Comparison of ENCODE assay signal across 26 cellular contexts in the genomic region with DNA sequence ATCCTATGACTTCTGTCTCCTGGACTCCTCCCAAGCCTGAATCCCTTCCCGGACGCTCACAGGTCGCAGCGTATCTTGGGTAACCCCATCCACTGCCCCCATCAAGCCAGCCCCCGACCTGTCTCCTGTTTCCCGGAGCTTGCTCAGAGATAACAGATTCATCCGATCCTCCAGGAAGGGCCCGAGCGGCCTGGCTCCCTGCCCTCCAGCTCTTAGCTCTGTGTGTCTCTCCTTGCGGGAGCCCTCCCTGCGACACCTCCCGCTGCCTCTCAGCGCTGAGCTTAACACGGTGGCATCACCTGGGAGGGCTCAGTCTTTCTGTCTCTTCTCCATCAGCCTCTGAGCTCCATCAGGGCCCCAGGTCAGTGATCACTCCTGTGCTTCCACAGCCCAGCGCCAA.
"Had no signal": no experiment of that assay in that cellular context is flagged by ENCODE, and none has a peak within 500 bp of the region (broad histone marks: within the 10 kb centered on the region; RNA-seq: fewer than 3 reads in every experiment).

No MANE protein-coding gene starts in this region.

- H3K27ac Mint-ChIP-seq: activated CD8-positive, alpha-beta T cell treated with anti-CD3 and anti-CD28 coated beads, Interleukin-2, amount 10 ng/mL, durations not matched to agents 7 days and 5 days; activated naive CD8-positive, alpha-beta T cell treated with anti-CD3 and anti-CD28 coated beads, Interleukin-2, amount 10 ng/mL, durations not matched to agents 7 days and 5 days; brain; T-helper 1 cell treated with Interleukin-12 subunit alpha and Interleukin-12 subunit beta and Interleukin-4 antibody, amounts not matched to agents 30 μg/mL and 1 μg/mL, for 36 hours; WTC11 had no signal

- H3K27me3 ChIP-seq: ascending aorta had no signal

- H3K4me3 Mint-ChIP-seq: activated CD8-positive, alpha-beta T cell treated with anti-CD3 and anti-CD28 coated beads, Interleukin-2, amount 10 ng/mL, durations not matched to agents 7 days and 5 days; activated naive CD8-positive, alpha-beta T cell treated with anti-CD3 and anti-CD28 coated beads, Interleukin-2, amount 10 ng/mL, durations not matched to agents 7 days and 5 days; brain; central memory CD8-positive, alpha-beta T cell; T-helper 1 cell treated with Interleukin-12 subunit alpha and Interleukin-12 subunit beta and Interleukin-4 antibody, amounts not matched to agents 30 μg/mL and 1 μg/mL, for 36 hours; WTC11 had no signal

- H3K4me3 ChIP-seq: ascending aorta had no signal

- H3K36me3 Mint-ChIP-seq: activated naive CD8-positive, alpha-beta T cell treated with anti-CD3 and anti-CD28 coated beads, Interleukin-2, amount 10 ng/mL, durations not matched to agents 7 days and 5 days; brain had no signal

- H3K9me3 ChIP-seq: ascending aorta had no signal

- H3K27ac ChIP-seq: ascending aorta, RWPE1 had no signal

- DNase-seq: activated CD4-positive, alpha-beta T cell treated with anti-CD3 and anti-CD28 coated beads for 48 hours; activated CD4-positive, alpha-beta T cell treated with anti-CD3 and anti-CD28 coated beads, Interleukin-2, amount 50 U/mL, for 4 hours; activated CD4-positive, CD25-positive, alpha-beta regulatory T cell treated with anti-CD3 and anti-CD28 coated beads, Interleukin-2, amount 50 U/mL, for 72 hours; activated CD8-positive, alpha-beta memory T cell treated with anti-CD3 and anti-CD28 coated beads, Interleukin-2, amount 50 U/mL, for 48 hours; activated CD8-positive, alpha-beta T cell treated with anti-CD3 and anti-CD28 coated beads, Interleukin-2, amount 10 ng/mL, durations not matched to agents 7 days and 5 days; activated naive CD4-positive, alpha-beta T cell treated with anti-CD3 and anti-CD28 coated beads, Interleukin-2, amount 50 U/mL, for 16 hours; activated naive CD8-positive, alpha-beta T cell treated with anti-CD3 and anti-CD28 coated beads, Interleukin-2, amount 10 ng/mL, durations not matched to agents 7 days and 5 days; activated T-cell treated with anti-CD3 and anti-CD28 coated beads, Interleukin-2, amount 50 U/mL, for 1 hour; KG1; NCI-H1048; NCI-H146; NCI-H187 treated with DMSO at 0.1 percent for 48 hours; NCI-H2081 treated with DMSO at 0.1 percent for 48 hours; NCI-H345; NCI-H510A; NCI-H526 treated with DMSO at 0.1 percent for 48 hours; NCI-H82; OCI-M1; SHP77 had no signal

- H3K36me3 ChIP-seq: ascending aorta had no signal

- ATAC-seq: activated CD8-positive, alpha-beta T cell treated with anti-CD3 and anti-CD28 coated beads, Interleukin-2, amount 10 ng/mL, durations not matched to agents 7 days and 5 days; Panc1; WTC11 had no signal
